ENCODE assay signal across 21 cellular contexts in genomic region chr16:89661215-89661614, GRCh38. TPM values are rescaled to one million over a fixed set of nuclear protein-coding genes. Genes with fewer than 3 reads are reported as not detected.
"Had no signal": no experiment of that assay in that cellular context is flagged by ENCODE, and none has a peak within 500 bp of the region (broad histone marks: within the 10 kb centered on the region; RNA-seq: fewer than 3 reads in every experiment).

No MANE protein-coding gene starts in this region.

- H3K9ac ChIP-seq: parathyroid adenoma had no signal

- H3K27me3 ChIP-seq: heart left ventricle, stomach, transverse colon had no signal

- H3K36me3 ChIP-seq: thoracic aorta, transverse colon had no signal

- H3K9me3 Mint-ChIP-seq: naive thymus-derived CD4-positive, alpha-beta T cell had no signal

- H3K27ac ChIP-seq: coronary artery, heart left ventricle, parathyroid adenoma, skin epidermis, stomach, thoracic aorta, transverse colon had no signal

- H3K9me3 ChIP-seq: heart left ventricle, stomach, thoracic aorta, transverse colon had no signal

- DNase-seq: effector CD4-positive, alpha-beta T cell; heart left ventricle; hippocampal formation; kidney glomerular epithelial cell; naive thymus-derived CD4-positive, alpha-beta T cell; stimulated activated CD4-positive, alpha-beta T cell treated with anti-CD3 and anti-CD28 coated beads, Interleukin-2, amount 100 ng/mL, for 24 hours; stimulated activated CD4-positive, alpha-beta T cell treated with anti-CD3 and anti-CD28 coated beads, Interleukin-4, amount 100 ng/mL, for 4 hours; stimulated activated naive CD4-positive, alpha-beta T cell; stomach; substantia nigra; transverse colon had no signal

- FAIRE-seq: frontal cortex, islet of Langerhans had no signal

- ATAC-seq: esophagus mucosa; heart left ventricle; naive thymus-derived CD4-positive, alpha-beta T cell; sciatic nerve had no signal

- H3K27me3 Mint-ChIP-seq: naive thymus-derived CD4-positive, alpha-beta T cell had no signal

- H3K4me3 ChIP-seq: coronary artery, heart left ventricle, skin epidermis, stomach, thoracic aorta, transverse colon had no signal

- H2AFZ ChIP-seq: parathyroid adenoma had no signal

RNA-seq across cellular contexts. Expression of gene DPEP1, which starts 47.8 kb away (rescaled TPM):
- total RNA-seq: esophagus mucosa; heart left ventricle; mononuclear cell; naive thymus-derived CD4-positive, alpha-beta T cell; sciatic nerve; thoracic aorta had no signal
- polyA plus RNA-seq: fibroblast of lung; heart left ventricle; naive thymus-derived CD4-positive, alpha-beta T cell had no signal
